6 cellular contexts compared by ENCODE assay signal in the genomic region with DNA sequence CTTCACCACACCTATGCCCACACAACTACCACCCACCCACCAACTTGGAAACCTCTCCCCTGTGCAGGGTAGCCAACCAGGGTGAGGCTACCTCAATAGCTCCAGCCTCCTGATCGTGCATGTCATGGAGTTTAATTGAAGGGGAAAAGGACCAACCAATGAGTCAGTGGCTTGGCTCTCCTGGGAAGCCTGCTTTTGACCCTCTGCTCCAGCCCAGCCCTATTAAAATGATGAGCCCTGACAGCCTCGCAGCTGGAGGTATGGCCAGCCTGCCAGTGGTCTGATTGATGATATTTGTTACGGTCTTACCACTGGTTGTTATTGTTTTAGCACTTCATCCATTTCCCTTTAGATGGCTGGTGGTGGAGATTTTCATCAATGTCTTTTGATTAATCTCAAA.
"Had no signal": no experiment of that assay in that cellular context is flagged by ENCODE, and none has a peak within 500 bp of the region (broad histone marks: within the 10 kb centered on the region; RNA-seq: fewer than 3 reads in every experiment).

No MANE protein-coding gene starts in this region.

- H3K4me3 ChIP-seq: K562 had no signal

- ATAC-seq: K562 had no signal

- DNase-seq: GOT3, H7, HCEC 1CT, IMR-90, KG1 had no signal
